1 cellular context compared by ENCODE assay signal in genomic region chr19:14135985-14136508, GRCh38.
TF ChIP-seq lines count a peak whose summit lies in the region.

No MANE protein-coding gene starts in this region.

TF ChIP-seq in H1, 55 proteins besides CTCF, POLR2A, EP300 and RAD21:
- no peak for TF ChIP-seq SIX5 (IDR thresholded peaks at IDR 0.05; ENCODE audit: low read depth, low read length)
- no peak for TF ChIP-seq TEAD4 (IDR thresholded peaks at IDR 0.05; ENCODE audit: low read depth, low read length)
- TF ChIP-seq KDM4A (IDR thresholded peaks at IDR 0.05; ENCODE audit: low read depth, low read length, severe bottlenecking): peak; percentile 68
- TF ChIP-seq RBBP5 (IDR thresholded peaks at IDR 0.05; ENCODE audit: borderline replicate concordance, low read depth, low read length): no peak
- no peak for TF ChIP-seq GABPA (IDR thresholded peaks at IDR 0.05; ENCODE audit: borderline replicate concordance, insufficient read depth, low read length)
- TF ChIP-seq BCL11A (IDR thresholded peaks at IDR 0.05; ENCODE audit: low read depth in 2 of 2, low read length in 2 of 2): no peak
- TF ChIP-seq CEBPB (IDR thresholded peaks at IDR 0.05; ENCODE audit: low read depth, low read length): no peak
- TF ChIP-seq EGR1 (IDR thresholded peaks at IDR 0.05; ENCODE audit: borderline replicate concordance, low read depth, low read length): no peak
- TF ChIP-seq BACH1 (IDR thresholded peaks at IDR 0.05; ENCODE audit: low read length): no peak
- no peak for TF ChIP-seq RFX5 (IDR thresholded peaks at IDR 0.05; ENCODE audit: borderline replicate concordance, low read depth, low read length)
- no peak for TF ChIP-seq CTBP2 (IDR thresholded peaks at IDR 0.05; ENCODE audit: borderline replicate concordance, insufficient read depth, insufficient read length, low read length)
- TF ChIP-seq PHF8 (conservative IDR thresholded peaks at IDR 0.05; ENCODE audit: low read depth, low read length): peak; percentile 89
- TF ChIP-seq HDAC2 (IDR thresholded peaks at IDR 0.05; ENCODE audit: borderline replicate concordance in 1 of 2, low read depth in 2 of 2, low read length in 2 of 2): 0 out of 4 replicates have a peak, but pooled peaks of 1 of the 2 experiments have one; percentile 32
- TF ChIP-seq TBP (IDR thresholded peaks at IDR 0.05; ENCODE audit: low read depth, low read length): no peak
- no peak for TF ChIP-seq POLR2AphosphoS5 (IDR thresholded peaks at IDR 0.05; ENCODE audit: low read depth, low read length)
- TF ChIP-seq SIN3A (conservative IDR thresholded peaks at IDR 0.05 in 1 of 2, IDR thresholded peaks at IDR 0.05 in 1 of 2; ENCODE audit: low read depth in 1 of 2, low read length in 2 of 2): 0 out of 4 replicates have a peak, but pooled peaks of 1 of the 2 experiments have one; percentile 11
- TF ChIP-seq TCF12 (IDR thresholded peaks at IDR 0.05; ENCODE audit: low read depth, low read length): no peak
